In the genomic region with DNA sequence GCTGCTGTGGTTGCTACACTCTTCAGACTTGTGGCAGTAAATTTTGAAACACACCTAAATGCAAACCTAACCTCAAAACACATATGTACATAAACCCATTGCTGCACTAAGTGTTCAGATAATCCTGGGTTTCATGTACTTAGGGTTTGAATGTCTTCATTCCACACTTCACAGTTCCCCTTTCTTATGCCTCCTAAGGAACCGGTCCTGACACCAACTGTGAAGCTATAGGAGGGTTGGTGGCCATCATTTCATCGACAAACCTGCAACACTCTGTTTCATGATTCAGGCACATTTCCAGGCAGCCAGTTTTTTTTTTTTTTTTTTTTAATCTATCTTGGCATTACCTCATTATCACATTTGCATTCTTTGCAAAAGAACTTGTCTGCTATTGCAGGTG, we compare ENCODE assay signal across 21 cellular contexts. TPM values are rescaled to one million over a fixed set of nuclear protein-coding genes. Genes with fewer than 3 reads are reported as not detected.
DNase-seq lines count a peak whose midpoint lies in the region; ATAC-seq and TF ChIP-seq lines count a peak whose summit lies in the region.
"Had no signal": no experiment of that assay in that cellular context is flagged by ENCODE, and none has a peak within 500 bp of the region (broad histone marks: within the 10 kb centered on the region; RNA-seq: fewer than 3 reads in every experiment).

No MANE protein-coding gene starts in this region.

- H3K4me1 Mint-ChIP-seq in type B pancreatic cell (ENCODE audit: unreplicated experiment): peaks cover 32% of the 10 kb centered on the region
- H3K4me1 Mint-ChIP-seq: natural killer cell had no signal

- H3K4me1 ChIP-seq in SJCRH30: no peaks in the 10 kb centered on the region
- H3K4me1 ChIP-seq: colonic mucosa had no signal

- no peaks in the 10 kb centered on the region for H3K27me3 ChIP-seq in SJCRH30

- no peak for ATAC-seq in HG03135 (IDR thresholded peaks at IDR 0.05; ENCODE audit: unreplicated experiment)
- ATAC-seq: left colon; natural killer cell; psoas muscle; stimulated activated naive B cell treated with anti-CD40 and anti-IgM and Interleukin-4, amounts not matched to agents 10 μg/mL and 1 μg/mL and 100 μg/mL, for 72 hours had no signal

- peaks cover 1% of the 10 kb centered on the region for H3K36me3 Mint-ChIP-seq in type B pancreatic cell
- H3K36me3 Mint-ChIP-seq: stimulated activated naive B cell treated with anti-CD40 and anti-IgM and Interleukin-4, amounts not matched to agents 10 μg/mL and 1 μg/mL and 100 μg/mL, for 72 hours had no signal

- peaks cover 30% of the 10 kb centered on the region for H3K27me3 Mint-ChIP-seq in type B pancreatic cell

- no peaks in the 10 kb centered on the region for H3K36me3 ChIP-seq in SJCRH30
- H3K36me3 ChIP-seq: adrenal gland, colonic mucosa had no signal

- peaks cover 2% of the 10 kb centered on the region for H3K9me3 Mint-ChIP-seq in type B pancreatic cell

- H3K9me3 ChIP-seq in SJCRH30 (replicated peaks): no peaks in the 10 kb centered on the region
- peaks cover 2% of the 10 kb centered on the region for H3K9me3 ChIP-seq in iPS-18c (ENCODE audit: control insufficient read depth, insufficient read depth, low read length)
- H3K9me3 ChIP-seq: adrenal gland, colonic mucosa, psoas muscle had no signal

- peak overlapping the region; percentile 88 for H3K4me3 Mint-ChIP-seq in type B pancreatic cell
- H3K4me3 Mint-ChIP-seq: natural killer cell; stimulated activated naive B cell treated with anti-CD40 and anti-IgM and Interleukin-4, amounts not matched to agents 10 μg/mL and 1 μg/mL and 100 μg/mL, for 72 hours had no signal

- no peak for TF ChIP-seq CTCF in type B pancreatic cell (conservative IDR thresholded peaks at IDR 0.05)

- H3K27ac ChIP-seq in SJCRH30: no peak overlapping the region
- H3K27ac ChIP-seq: adrenal gland, colonic mucosa, psoas muscle, skin epidermis had no signal

- no peak overlapping the region for H3K27ac Mint-ChIP-seq in type B pancreatic cell
- H3K27ac Mint-ChIP-seq: natural killer cell; stimulated activated naive B cell treated with anti-CD40 and anti-IgM and Interleukin-4, amounts not matched to agents 10 μg/mL and 1 μg/mL and 100 μg/mL, for 72 hours had no signal

- H3K4me3 ChIP-seq in SJCRH30 (peak overlapping the region; percentile 77; the same call in 1 of the 2 replicates), iPS-18c (ENCODE audit: insufficient read depth, low read depth, low read length) (peak overlapping the region; percentile 72; the same call in 1 of the 2 replicates)
- H3K4me3 ChIP-seq: adrenal gland, colonic mucosa, skin epidermis had no signal

- DNase-seq in SIG-M5 treated with dmso at 0.1 percent for 504 hours (lab: John Stamatoyannopoulos, UW; ENCODE audit: unreplicated experiment) (peak; percentile 2), SIG-M5 (lab: John Stamatoyannopoulos, UW) (no peak), SJCRH30 (no peak), type B pancreatic cell (ENCODE audit: extremely low spot score, unreplicated experiment) (no peak), D341Med (ENCODE audit: low spot score) (no peak), NCI-H2029 treated with DMSO at 0.1 percent for 48 hours (lab: John Stamatoyannopoulos, UW) (no peak)
- DNase-seq: activated CD4-positive, alpha-beta T cell treated with anti-CD3 and anti-CD28 coated beads for 1 hour; activated T-cell treated with anti-CD3 and anti-CD28 coated beads, Interleukin-2, amount 50 U/mL, for 1 hour; adrenal gland; AML-193; colonic mucosa; DND-41; left colon; natural killer cell; NCI-H526 treated with DMSO at 0.1 percent for 48 hours; psoas muscle; stimulated activated CD4-positive, alpha-beta T cell treated with anti-CD3 and anti-CD28 coated beads, Interleukin-2, amount 100 ng/mL, for 48 hours; stimulated activated naive B cell treated with anti-CD40 and anti-IgM and Interleukin-4, amounts not matched to agents 10 μg/mL and 1 μg/mL and 100 μg/mL, for 72 hours had no signal

RNA-seq across cellular contexts. Expression of a gene that starts 3.2 kb away (rescaled TPM):
- 5.6 TPM in 2 replicates for total RNA-seq in SJCRH30 (2014; rRNA removed; shearing (Covaris generic))
- total RNA-seq in type B pancreatic cell (ENCODE audit: low replicate concordance): 16.6 and 16.7 TPM in 2 replicates
